Comparison of ENCODE assay signal across 2 cellular contexts in genomic region chr13:39379667-39380655, GRCh38.
TF ChIP-seq lines count a peak whose summit lies in the region.

No MANE protein-coding gene starts in this region.

TF ChIP-seq in IMR-90, 13 proteins besides CTCF, POLR2A, EP300 and RAD21:
- TF ChIP-seq MAFK (IDR thresholded peaks at IDR 0.05; ENCODE audit: low read depth, low read length): peak; percentile 96
- TF ChIP-seq MAZ (IDR thresholded peaks at IDR 0.05; ENCODE audit: borderline replicate concordance, low read depth, low read length): no peak

TF ChIP-seq in K562, 482 proteins besides CTCF, POLR2A, EP300 and RAD21:
- peak; percentile 34 for TF ChIP-seq MAFF (IDR thresholded peaks at IDR 0.05; ENCODE audit: low read length)
- no peak for TF ChIP-seq STAT6 (CRISPR knock-in tag; IDR thresholded peaks at IDR 0.05)
- TF ChIP-seq CEBPZ (IDR thresholded peaks at IDR 0.05; ENCODE audit: borderline replicate concordance, low read depth, low read length): no peak
- TF ChIP-seq ZNF316 (IDR thresholded peaks at IDR 0.05): peak; percentile 29; the same call in 1 of the 2 replicates
- no peak for TF ChIP-seq YBX1 (IDR thresholded peaks at IDR 0.05)
- TF ChIP-seq MAFG (tag; conservative IDR thresholded peaks at IDR 0.05): 0 out of 2 replicates have a peak, but pooled peaks have one; percentile 6
- peak; percentile 57; the same call in 1 of the 2 replicates for TF ChIP-seq MAFK (IDR thresholded peaks at IDR 0.05; ENCODE audit: low read length)
- peak; percentile 14; the same call in 1 of the 2 replicates for TF ChIP-seq C11orf30 (IDR thresholded peaks at IDR 0.05; ENCODE audit: low read depth)
- no peak for TF ChIP-seq LEF1 (IDR thresholded peaks at IDR 0.05)
